9 cellular contexts compared by ENCODE assay signal in the genomic region with DNA sequence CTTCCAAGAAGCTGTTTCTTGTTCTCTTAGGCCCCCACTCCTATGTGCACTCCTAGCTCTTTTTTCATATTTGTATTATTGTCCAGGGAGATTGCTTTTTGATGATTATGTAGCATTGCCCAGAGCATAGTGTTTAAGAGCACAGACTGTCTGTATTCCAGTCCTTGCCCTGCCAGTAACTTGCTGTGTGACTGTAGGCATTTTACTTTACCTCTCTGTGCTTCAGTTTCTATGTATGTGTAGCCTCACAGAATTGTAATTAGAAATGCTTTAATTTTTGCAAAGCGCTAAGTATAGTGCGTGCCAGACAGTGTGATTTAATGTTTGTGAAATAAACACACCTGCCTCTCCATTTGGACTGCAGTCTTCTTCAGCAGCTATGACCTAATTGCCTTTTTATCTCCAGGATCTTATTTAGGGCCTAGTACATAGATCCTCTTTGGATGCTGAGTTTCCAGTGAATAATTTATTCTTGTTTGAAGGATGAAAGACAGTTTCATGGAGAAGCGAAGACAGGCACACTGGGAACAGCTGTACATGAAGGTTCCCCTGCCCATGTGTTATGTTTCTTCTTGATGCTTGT. TPM values are rescaled to one million over a fixed set of nuclear protein-coding genes. Genes with fewer than 3 reads are reported as not detected.
DNase-seq lines count a peak whose midpoint lies in the region; ATAC-seq and TF ChIP-seq lines count a peak whose summit lies in the region.
"Had no signal": no experiment of that assay in that cellular context is flagged by ENCODE, and none has a peak within 500 bp of the region (broad histone marks: within the 10 kb centered on the region; RNA-seq: fewer than 3 reads in every experiment).

No MANE protein-coding gene starts in this region.

- ATAC-seq in GM21390 (IDR thresholded peaks at IDR 0.05; ENCODE audit: unreplicated experiment), result no peak

- in situ Hi-C loops in GM13976 (cut with MboI; ENCODE audit: low sequenced_read_pairs, unreplicated experiment), result no loop called here

- intact Hi-C loops in OCI-LY7 (cut with micrococcal nuclease; ENCODE audit: unreplicated experiment), result no loop called here

- H3K9ac ChIP-seq in ES-I3 (ENCODE audit: low read depth, low read length) (peak overlapping the region; percentile 30; the same call in 1 of the 2 replicates), endocrine pancreas (ENCODE audit: control insufficient read depth, insufficient read depth, low read length) (no peak overlapping the region), parathyroid adenoma (no peak overlapping the region)

- H4K20me1 ChIP-seq in OCI-LY7 (ENCODE audit: insufficient read depth, low read length), result peaks cover 6% of the 10 kb centered on the region; the same call in 1 of the 2 replicates

- H3K9me3 ChIP-seq in ES-I3 (ENCODE audit: control insufficient read depth, insufficient read depth, low read length), result no peaks in the 10 kb centered on the region
- H3K9me3 ChIP-seq in OCI-LY7 (ENCODE audit: low read length), result peaks cover 10% of the 10 kb centered on the region; the same call in 1 of the 2 replicates
- no peaks in the 10 kb centered on the region for H3K9me3 ChIP-seq in endocrine pancreas (ENCODE audit: control insufficient read depth, low read length)
- no peaks in the 10 kb centered on the region for H3K9me3 ChIP-seq in parathyroid adenoma (ENCODE audit: control insufficient read depth, low read length)

- POLR2A ChIA-PET in OCI-LY7 (lab: Charles Lee), result interaction anchor here (4.4 kb wide), 1 partner anchor 21 kb away, joined by 39 read pairs; the partner anchor contains the start of gene MCMBP

- H2AFZ ChIP-seq in OCI-LY7 (ENCODE audit: low read length), result no peak overlapping the region
- no peak overlapping the region for H2AFZ ChIP-seq in parathyroid adenoma

- CTCF ChIA-PET in OCI-LY7 (lab: Charles Lee; ENCODE audit: unreplicated experiment), result no interaction called here

- H3K27me3 ChIP-seq in endocrine pancreas (ENCODE audit: control insufficient read depth, insufficient read depth, low read length) (no peaks in the 10 kb centered on the region), parathyroid adenoma (ENCODE audit: control insufficient read depth, insufficient read depth, low read length) (no peaks in the 10 kb centered on the region)

- H3K4me2 ChIP-seq in OCI-LY7 (ENCODE audit: low read length) (peak overlapping the region; percentile 83), parathyroid adenoma (ENCODE audit: low read length) (peak overlapping the region; percentile 1)

- H3K27ac ChIP-seq in OCI-LY7 (ENCODE audit: low read depth, low read length, poor library complexity, severe bottlenecking) (no peak overlapping the region), parathyroid adenoma (no peak overlapping the region)

- H3K79me2 ChIP-seq in OCI-LY7 (ENCODE audit: insufficient read depth, low read depth, low read length), result peaks cover 60% of the 10 kb centered on the region
- peaks cover 19% of the 10 kb centered on the region for H3K79me2 ChIP-seq in parathyroid adenoma

- TF ChIP-seq CTCF in OCI-LY7 (conservative IDR thresholded peaks at IDR 0.05; ENCODE audit: low read length) (no peak), parathyroid adenoma (IDR thresholded peaks at IDR 0.05) (no peak), GM13976 (IDR thresholded peaks at IDR 0.05; ENCODE audit: borderline replicate concordance, control extremely low read depth, extremely low read depth, insufficient read depth, missing control alignments) (no peak)

- DNase-seq in OCI-LY7 (ENCODE audit: low spot score), result no peak
- no peak for DNase-seq in GM13976 (ENCODE audit: low spot score)
- DNase-seq in NCI-H1417 treated with DMSO at 0.1 percent for 48 hours (lab: John Stamatoyannopoulos, UW), result no peak
- no peak for DNase-seq in GM19238 (ENCODE audit: insufficient read length, low spot score)
- DNase-seq: NCI-H446 had no signal

- H3K4me1 ChIP-seq in ES-I3 (ENCODE audit: insufficient read depth, low read length) (peaks cover 5% of the 10 kb centered on the region; the same call in 1 of the 2 replicates), OCI-LY7 (ENCODE audit: insufficient read depth, low read length, poor library complexity, severe bottlenecking) (peaks cover 18% of the 10 kb centered on the region), endocrine pancreas (ENCODE audit: control insufficient read depth, insufficient read depth, low read length) (peaks cover 19% of the 10 kb centered on the region), parathyroid adenoma (peaks cover 15% of the 10 kb centered on the region)

- peak overlapping the region; percentile 89 for H3K4me3 ChIP-seq in OCI-LY7 (ENCODE audit: low read depth, low read length, poor library complexity, severe bottlenecking)
- H3K4me3 ChIP-seq in endocrine pancreas (ENCODE audit: control insufficient read depth, insufficient read depth, low read length), result peak overlapping the region; percentile 9
- no peak overlapping the region for H3K4me3 ChIP-seq in parathyroid adenoma (ENCODE audit: low read depth, low read length)

- peaks cover 7% of the 10 kb centered on the region; the same call in 1 of the 2 replicates for H3K36me3 ChIP-seq in ES-I3 (ENCODE audit: insufficient read depth, low read length)
- peaks cover 28% of the 10 kb centered on the region for H3K36me3 ChIP-seq in OCI-LY7 (ENCODE audit: insufficient read depth, low read length)
- H3K36me3 ChIP-seq in endocrine pancreas (ENCODE audit: control insufficient read depth, insufficient read depth, low read length), result no peaks in the 10 kb centered on the region
- no peaks in the 10 kb centered on the region for H3K36me3 ChIP-seq in parathyroid adenoma (ENCODE audit: control insufficient read depth, insufficient read depth, low read length)

- no peaks in the 10 kb centered on the region for H3K9me2 ChIP-seq in OCI-LY7 (ENCODE audit: insufficient read depth, low read length)

- no TSS peak for BruUV-seq in OCI-LY7 (replicated peaks; lab: Mats Ljungman, UMichigan)

RNA-seq across cellular contexts. Expression of gene SEC23IP, which starts 1.4 kb away (rescaled TPM):
- total RNA-seq in OCI-LY7 (2014; rRNA removed; shearing (Covaris generic)), result 19.9 and 21.4 TPM in 2 replicates
- total RNA-seq in OCI-LY7 (2022), result 60.3 and 61.3 TPM in 2 replicates

RNA-seq across cellular contexts. Expression of gene MCMBP, which starts 21.3 kb away (rescaled TPM):
- total RNA-seq in OCI-LY7 (2014; rRNA removed; shearing (Covaris generic)), result 49.9 and 53.8 TPM in 2 replicates
- 77.5 and 78.1 TPM in 2 replicates for total RNA-seq in OCI-LY7 (2022)
